Comparison of ENCODE assay signal across 8 cellular contexts in genomic region chr16:18788828-18789514, GRCh38. TPM values are rescaled to one million over a fixed set of nuclear protein-coding genes. Genes with fewer than 3 reads are reported as not detected.
DNase-seq lines count a peak whose midpoint lies in the region; ATAC-seq and TF ChIP-seq lines count a peak whose summit lies in the region.

No MANE protein-coding gene starts in this region.

- intact Hi-C loops in heart right ventricle (cut with DNase I) (no loop called here), Right ventricle myocardium superior (cut with DNase I) (no loop called here), lower lobe of right lung (cut with DNase I) (no loop called here), vagina (cut with DNase I) (no loop called here)

- H3K4me3 ChIP-seq in heart right ventricle (peak overlapping the region; percentile 73 to 97 (median 88)), astrocyte of the cerebellum (ENCODE audit: low read depth, low read length) (peak overlapping the region; percentile 98), lower lobe of right lung (peak overlapping the region; percentile 87), vagina (peak overlapping the region; percentile 63 to 75)

- H3K4me1 ChIP-seq in heart right ventricle, result peaks cover 0 to 57% (median 47%) of the 10 kb centered on the region in 9 donors
- peaks cover 52% of the 10 kb centered on the region for H3K4me1 ChIP-seq in lower lobe of right lung
- H3K4me1 ChIP-seq in vagina, result peaks cover 56% of the 10 kb centered on the region

- no peaks in the 10 kb centered on the region for H3K9me3 ChIP-seq in heart right ventricle
- H3K9me3 ChIP-seq in lower lobe of right lung, result no peaks in the 10 kb centered on the region
- H3K9me3 ChIP-seq in vagina, result no peaks in the 10 kb centered on the region

- H3K36me3 ChIP-seq in heart right ventricle, result peaks cover 0 to 79% (median 60%) of the 10 kb centered on the region in 9 donors
- peaks cover 74% of the 10 kb centered on the region for H3K36me3 ChIP-seq in lower lobe of right lung
- peaks cover 0 to 62% of the 10 kb centered on the region in 2 donors for H3K36me3 ChIP-seq in vagina

- DNase-seq in heart right ventricle, result no peak
- no peak for DNase-seq in Right ventricle myocardium superior
- DNase-seq in astrocyte of the cerebellum (ENCODE audit: low read depth), result no peak
- no peak for DNase-seq in lower lobe of right lung
- no peak for DNase-seq in vagina (ENCODE audit: extremely low spot score in 2 of 2)
- DNase-seq in NCI-H2107 (lab: John Stamatoyannopoulos, UW), result no peak
- no peak for DNase-seq in COLO668 (lab: John Stamatoyannopoulos, UW; ENCODE audit: unreplicated experiment)
- DNase-seq in NOMO-1 treated with DMSO at 0.1 percent for 48 hours (lab: John Stamatoyannopoulos, UW; ENCODE audit: unreplicated experiment), result no peak

- H3K27ac ChIP-seq in heart right ventricle (peak overlapping the region in 8 of 10 donors; percentile 77 to 91 (median 84)), lower lobe of right lung (peak overlapping the region; percentile 89), vagina (peak overlapping the region; percentile 81)

- TF ChIP-seq CTCF in heart right ventricle (IDR thresholded peaks at IDR 0.05) (no peak), astrocyte of the cerebellum (IDR thresholded peaks at IDR 0.05; ENCODE audit: low read depth, low read length, missing control alignments) (no peak), lower lobe of right lung (IDR thresholded peaks at IDR 0.05) (no peak), vagina (IDR thresholded peaks at IDR 0.05) (no peak)

- no peaks in the 10 kb centered on the region for H3K27me3 ChIP-seq in heart right ventricle
- no peaks in the 10 kb centered on the region for H3K27me3 ChIP-seq in lower lobe of right lung (ENCODE audit: low read depth)
- no peaks in the 10 kb centered on the region for H3K27me3 ChIP-seq in vagina

- no peak for ATAC-seq in heart right ventricle
- ATAC-seq in Right ventricle myocardium superior (ENCODE audit: poor library complexity), result no peak
- ATAC-seq in lower lobe of right lung, result no peak

- in situ Hi-C loops in astrocyte of the cerebellum (cut with HindIII; ENCODE audit: low sequenced_read_pairs), result no loop called here

- WGBS in heart right ventricle, 2 donors, result 8 to 9% methylated on average over 20 of the region's 20 CpGs

- no peak for TF ChIP-seq POLR2A in vagina (IDR thresholded peaks at IDR 0.05)

RNA-seq across cellular contexts. Expression of gene RPS15A, which starts 1.2 kb away (rescaled TPM):
- total RNA-seq in heart right ventricle (100 to 1,000 TPM; 613 to 968 (median 724) TPM), Right ventricle myocardium superior (632 TPM), lower lobe of right lung (1,084 TPM), vagina (1,238 TPM)
- polyA plus RNA-seq in heart right ventricle, result 1,000 to 10,000 TPM; 1,020 to 3,398 TPM

RNA-seq across cellular contexts. Expression of gene ARL6IP1, which starts 12.4 kb away (rescaled TPM):
- total RNA-seq in heart right ventricle, result 10 to 100 TPM; 18.6 to 46.6 (median 21.1) TPM
- polyA plus RNA-seq in heart right ventricle, result 10 to 100 TPM; 25.5 to 32.7 TPM
- 21.0 TPM for total RNA-seq in Right ventricle myocardium superior
- 130 TPM for total RNA-seq in lower lobe of right lung
- total RNA-seq in vagina, result 103 TPM
